28 cellular contexts compared by ENCODE assay signal in the genomic region with DNA sequence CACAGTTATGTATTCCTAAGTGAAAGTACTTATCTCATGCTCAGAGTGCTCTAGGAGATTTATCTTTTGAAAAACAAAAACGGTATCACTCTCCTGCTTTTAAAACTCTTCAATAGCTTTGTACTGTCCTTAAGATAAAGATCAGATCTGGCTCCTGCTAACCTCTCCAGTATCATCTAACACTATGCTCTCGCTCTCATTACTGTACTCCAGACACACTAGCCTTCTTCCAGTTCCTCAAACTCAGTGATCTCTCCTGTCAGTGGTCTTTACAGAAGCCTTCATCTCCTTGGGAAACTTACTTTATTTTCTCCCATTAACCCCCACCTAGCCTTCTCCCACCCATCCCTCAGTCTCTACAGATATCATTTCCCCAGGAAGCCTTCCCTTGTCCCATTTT.
"Had no signal": no experiment of that assay in that cellular context is flagged by ENCODE, and none has a peak within 500 bp of the region (broad histone marks: within the 10 kb centered on the region; RNA-seq: fewer than 3 reads in every experiment).

No MANE protein-coding gene starts in this region.

- ATAC-seq: activated CD8-positive, alpha-beta memory T cell treated with anti-CD3 and anti-CD28 coated beads, Interleukin-2, amount 10 ng/mL, durations not matched to agents 7 days and 5 days; Panc1 had no signal

- H3K27me3 Mint-ChIP-seq: activated B cell treated with CpG ODN at 0.5 μM for 24 hours; activated CD4-positive, alpha-beta memory T cell treated with anti-CD3 and anti-CD28 coated beads, Interleukin-2, amount 10 ng/mL, durations not matched to agents 7 days and 5 days; activated CD8-positive, alpha-beta memory T cell treated with anti-CD3 and anti-CD28 coated beads, Interleukin-2, amount 10 ng/mL, durations not matched to agents 7 days and 5 days; activated naive CD8-positive, alpha-beta T cell treated with anti-CD3 and anti-CD28 coated beads for 36 hours had no signal

- H3K9me3 Mint-ChIP-seq: activated B cell treated with CpG ODN at 0.5 μM for 24 hours; activated CD4-positive, alpha-beta memory T cell treated with anti-CD3 and anti-CD28 coated beads, Interleukin-2, amount 10 ng/mL, durations not matched to agents 7 days and 5 days; activated naive CD8-positive, alpha-beta T cell treated with anti-CD3 and anti-CD28 coated beads for 36 hours; T-helper 2 cell treated with Interferon-gamma antibody and Interleukin-4, amounts not matched to agents 5 μg/mL and 100 μg/mL, for 36 hours had no signal

- H3K4me1 Mint-ChIP-seq: activated B cell treated with CpG ODN at 0.5 μM for 24 hours; activated CD4-positive, alpha-beta memory T cell treated with anti-CD3 and anti-CD28 coated beads, Interleukin-2, amount 10 ng/mL, durations not matched to agents 7 days and 5 days; activated CD8-positive, alpha-beta memory T cell treated with anti-CD3 and anti-CD28 coated beads, Interleukin-2, amount 10 ng/mL, durations not matched to agents 7 days and 5 days; activated naive CD8-positive, alpha-beta T cell treated with anti-CD3 and anti-CD28 coated beads for 36 hours had no signal

- DNase-seq: activated B cell treated with CpG ODN at 0.5 μM for 24 hours; activated CD4-positive, alpha-beta memory T cell treated with anti-CD3 and anti-CD28 coated beads, Interleukin-2, amount 10 ng/mL, durations not matched to agents 7 days and 5 days; activated CD4-positive, alpha-beta T cell treated with anti-CD3 and anti-CD28 coated beads for 4 hours; activated CD4-positive, CD25-positive, alpha-beta regulatory T cell treated with anti-CD3 and anti-CD28 coated beads, Interleukin-2, amount 50 U/mL, for 72 hours; activated CD8-positive, alpha-beta memory T cell treated with anti-CD3 and anti-CD28 coated beads for 24 hours; activated CD8-positive, alpha-beta memory T cell treated with anti-CD3 and anti-CD28 coated beads, Interleukin-2, amount 10 ng/mL, durations not matched to agents 7 days and 5 days; activated CD8-positive, alpha-beta memory T cell treated with anti-CD3 and anti-CD28 coated beads, Interleukin-2, amount 50 U/mL, for 48 hours; activated effector memory CD4-positive, alpha-beta T cell treated with anti-CD3 and anti-CD28 coated beads, Interleukin-2, amount 50 U/mL, for 16 hours; activated naive CD4-positive, alpha-beta T cell; activated naive CD4-positive, alpha-beta T cell treated with anti-CD3 and anti-CD28 coated beads, Interleukin-2, amount 50 U/mL, for 16 hours; activated naive CD8-positive, alpha-beta T cell treated with anti-CD3 and anti-CD28 coated beads for 36 hours; activated T-cell treated with anti-CD3 and anti-CD28 coated beads, Interleukin-2, amount 50 U/mL, for 48 hours; amniotic stem cell; aorta; brain microvascular endothelial cell; central memory CD4-positive, alpha-beta T cell; Karpas-422; NCI-H1105 treated with DMSO at 0.1 percent for 48 hours; NCI-H1436; NCI-H1694 treated with DMSO at 0.1 percent for 48 hours; NCI-H2081; NCI-H345; NCI-H524 treated with DMSO at 0.1 percent for 48 hours; SHP77 treated with DMSO at 0.1 percent for 48 hours had no signal

- H3K27ac Mint-ChIP-seq: activated B cell treated with CpG ODN at 0.5 μM for 24 hours; activated CD4-positive, alpha-beta memory T cell treated with anti-CD3 and anti-CD28 coated beads, Interleukin-2, amount 10 ng/mL, durations not matched to agents 7 days and 5 days; activated CD8-positive, alpha-beta memory T cell treated with anti-CD3 and anti-CD28 coated beads, Interleukin-2, amount 10 ng/mL, durations not matched to agents 7 days and 5 days; activated naive CD8-positive, alpha-beta T cell treated with anti-CD3 and anti-CD28 coated beads for 36 hours; T-helper 2 cell treated with Interferon-gamma antibody and Interleukin-4, amounts not matched to agents 5 μg/mL and 100 μg/mL, for 36 hours had no signal

- H3K4me3 Mint-ChIP-seq: activated B cell treated with CpG ODN at 0.5 μM for 24 hours; activated CD4-positive, alpha-beta memory T cell treated with anti-CD3 and anti-CD28 coated beads, Interleukin-2, amount 10 ng/mL, durations not matched to agents 7 days and 5 days; activated CD8-positive, alpha-beta memory T cell treated with anti-CD3 and anti-CD28 coated beads, Interleukin-2, amount 10 ng/mL, durations not matched to agents 7 days and 5 days; activated naive CD8-positive, alpha-beta T cell treated with anti-CD3 and anti-CD28 coated beads for 36 hours; T-helper 2 cell treated with Interferon-gamma antibody and Interleukin-4, amounts not matched to agents 5 μg/mL and 100 μg/mL, for 36 hours had no signal

- FAIRE-seq: colon, TTC549 had no signal
